In the genomic region with DNA sequence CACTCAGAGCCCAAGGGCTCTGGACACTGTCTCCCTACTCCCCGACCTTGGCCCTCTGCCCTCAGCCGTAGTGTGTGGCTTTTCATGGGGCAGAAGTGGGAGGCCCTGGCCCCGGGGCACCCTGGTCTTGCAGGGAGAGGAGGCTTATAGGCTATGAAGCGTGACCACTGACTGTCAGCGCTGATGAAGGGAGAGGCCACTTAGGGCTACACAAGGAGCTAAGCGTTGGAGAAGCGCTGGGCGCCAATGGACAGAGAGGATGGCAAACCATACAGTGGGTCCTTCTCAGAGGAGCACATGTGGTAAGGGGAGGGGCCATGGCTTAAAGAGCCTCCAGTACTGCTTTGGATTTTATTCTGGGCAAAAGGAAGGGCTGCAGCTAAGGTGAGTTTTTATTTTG, we compare ENCODE assay signal across 14 cellular contexts. TPM values are rescaled to one million over a fixed set of nuclear protein-coding genes. Genes with fewer than 3 reads are reported as not detected.
DNase-seq lines count a peak whose midpoint lies in the region; ATAC-seq and TF ChIP-seq lines count a peak whose summit lies in the region.
"Had no signal": no experiment of that assay in that cellular context is flagged by ENCODE, and none has a peak within 500 bp of the region (broad histone marks: within the 10 kb centered on the region; RNA-seq: fewer than 3 reads in every experiment).

No MANE protein-coding gene starts in this region.

- no peak overlapping the region for H3K4ac ChIP-seq in trophoblast cell (ENCODE audit: low read depth, low read length)

- H3K4me1 Mint-ChIP-seq in natural killer cell treated with Interleukin-12 subunit alpha and Interleukin-12 subunit beta and Interleukin-15 and Interleukin-18, amount 100 ng/mL, for 72 hours (ENCODE audit: low read depth in 2 of 2): peaks cover 4 to 6% of the 10 kb centered on the region in 2 donors

- H3K36me3 ChIP-seq in BLaER1 (no peaks in the 10 kb centered on the region), HEK293 (ENCODE audit: control insufficient read depth in 2 of 2, insufficient read depth in 1 of 2, low read length in 2 of 2) (peaks cover 0 to 32% of the 10 kb centered on the region in 2 experiments; a peak in 1 of 3 replicates), trophoblast cell (ENCODE audit: control insufficient read depth in 1 of 2, insufficient read depth in 2 of 2, low read length in 2 of 2) (peaks cover 22 to 26% of the 10 kb centered on the region in 2 experiments)
- H3K36me3 ChIP-seq: Peyer's patch had no signal

- H3K4me1 ChIP-seq in BLaER1 (peaks cover 44% of the 10 kb centered on the region), HEK293 (ENCODE audit: control insufficient read depth, insufficient read depth, low read length) (peaks cover 12% of the 10 kb centered on the region), trophoblast cell (ENCODE audit: control insufficient read depth in 1 of 2, insufficient read depth in 2 of 2, low read length in 2 of 2) (peaks cover 14 to 32% of the 10 kb centered on the region in 2 experiments)

- CTCF ChIA-PET in HEK293 (lab: Yijun Ruan, JAX): interaction anchor here (1.0 to 20.2 kb wide), 4 partner anchors 8 to 72 kb away, joined by 3 to 579 read pairs (median 4); a partner anchor contains a TSS

- H3K9me3 ChIP-seq in BLaER1 (no peaks in the 10 kb centered on the region), HEK293 (ENCODE audit: control insufficient read depth, insufficient read depth, low read depth, low read length) (no peaks in the 10 kb centered on the region), trophoblast cell (ENCODE audit: insufficient read depth, low read depth, low read length) (peaks cover 3% of the 10 kb centered on the region)
- H3K9me3 ChIP-seq: esophagus muscularis mucosa, mucosa of descending colon, Peyer's patch had no signal

- WGBS in trophoblast cell (ENCODE audit: extremely low coverage, insufficient coverage, insufficient read length): no CpG with 5 or more reads among the region's 8 CpGs

- no peak overlapping the region for H3K14ac ChIP-seq in trophoblast cell (ENCODE audit: low read length)

- peaks cover 25 to 44% of the 10 kb centered on the region in 2 donors for H3K27me3 Mint-ChIP-seq in natural killer cell treated with Interleukin-12 subunit alpha and Interleukin-12 subunit beta and Interleukin-15 and Interleukin-18, amount 100 ng/mL, for 72 hours

- ATAC-seq in natural killer cell treated with Interleukin-12 subunit alpha and Interleukin-12 subunit beta and Interleukin-15 and Interleukin-18, amount 100 ng/mL, for 72 hours: no peak
- ATAC-seq: mucosa of descending colon, WTC11 had no signal

- H3K79me1 ChIP-seq in trophoblast cell (ENCODE audit: low read length): peaks cover 16% of the 10 kb centered on the region

- no peak overlapping the region for H2BK12ac ChIP-seq in trophoblast cell (ENCODE audit: low read length)

- H3K4me3 ChIP-seq in BLaER1 (no peak overlapping the region), HEK293 (ENCODE audit: low read depth, low read length) (no peak overlapping the region), trophoblast cell (ENCODE audit: low read depth, low read length) (no peak overlapping the region)
- H3K4me3 ChIP-seq: esophagus muscularis mucosa, mucosa of descending colon, Peyer's patch had no signal

- peaks cover 3% of the 10 kb centered on the region for H3K79me2 ChIP-seq in trophoblast cell (ENCODE audit: control insufficient read depth, insufficient read depth, low read length, poor library complexity)

- H3K9ac ChIP-seq in BLaER1 (peak overlapping the region; percentile 11; the same call in 1 of the 2 replicates), trophoblast cell (ENCODE audit: low read length) (no peak overlapping the region)

- H3K36me3 Mint-ChIP-seq in natural killer cell treated with Interleukin-12 subunit alpha and Interleukin-12 subunit beta and Interleukin-15 and Interleukin-18, amount 100 ng/mL, for 72 hours: no peaks in the 10 kb centered on the region

- no peak overlapping the region for H3K18ac ChIP-seq in trophoblast cell (ENCODE audit: low read length)

- peak overlapping the region; percentile 66 for H3K4me2 ChIP-seq in BLaER1
- no peak overlapping the region for H3K4me2 ChIP-seq in trophoblast cell (ENCODE audit: low read length)

- H3K4me3 Mint-ChIP-seq in natural killer cell treated with Interleukin-12 subunit alpha and Interleukin-12 subunit beta and Interleukin-15 and Interleukin-18, amount 100 ng/mL, for 72 hours: no peak overlapping the region
- H3K4me3 Mint-ChIP-seq: WTC11 had no signal

- no peak overlapping the region for H3K23ac ChIP-seq in trophoblast cell (ENCODE audit: low read length)

- no peaks in the 10 kb centered on the region for H3K9me3 Mint-ChIP-seq in natural killer cell treated with Interleukin-12 subunit alpha and Interleukin-12 subunit beta and Interleukin-15 and Interleukin-18, amount 100 ng/mL, for 72 hours
- H3K9me3 Mint-ChIP-seq: WTC11 had no signal

- H2AK5ac ChIP-seq in trophoblast cell (ENCODE audit: low read length): no peak overlapping the region

- no peak for TF ChIP-seq CTCF in HEK293 (tag by site-specific recombination; IDR thresholded peaks at IDR 0.05)

- H3K27ac Mint-ChIP-seq in natural killer cell treated with Interleukin-12 subunit alpha and Interleukin-12 subunit beta and Interleukin-15 and Interleukin-18, amount 100 ng/mL, for 72 hours: no peak overlapping the region
- H3K27ac Mint-ChIP-seq: WTC11 had no signal

- H4K8ac ChIP-seq in trophoblast cell (ENCODE audit: low read depth, low read length): no peak overlapping the region

- no peak overlapping the region for H4K91ac ChIP-seq in trophoblast cell (ENCODE audit: low read depth, low read length)

- no peak overlapping the region for H2BK120ac ChIP-seq in trophoblast cell (ENCODE audit: insufficient read depth, low read length, poor library complexity)

- DNase-seq in epidermal melanocyte (ENCODE audit: insufficient read length, low spot score) (peak; percentile 17), SHP77 treated with DMSO at 0.1 percent for 48 hours (lab: John Stamatoyannopoulos, UW) (no peak), trophoblast cell (no peak)
- DNase-seq in natural killer cell treated with Interleukin-12 subunit alpha and Interleukin-12 subunit beta and Interleukin-15 and Interleukin-18, amount 100 ng/mL, for 72 hours (ENCODE audit: low spot score): no peak
- DNase-seq: activated naive CD4-positive, alpha-beta T cell; dermis blood vessel endothelial cell; mucosa of descending colon; Peyer's patch; posterior cingulate gyrus; T-helper 1 cell had no signal

- no peak overlapping the region for H4K12ac ChIP-seq in trophoblast cell (ENCODE audit: low read depth, low read length)

- H3K27me3 ChIP-seq in BLaER1: peaks cover 15% of the 10 kb centered on the region
- no peaks in the 10 kb centered on the region for H3K27me3 ChIP-seq in trophoblast cell (ENCODE audit: insufficient read depth, low read length)
- H3K27me3 ChIP-seq: Peyer's patch had no signal

- H2BK5ac ChIP-seq in trophoblast cell (ENCODE audit: low read depth, low read length, poor library complexity): no peak overlapping the region

- H3K27ac ChIP-seq in BLaER1 (0 out of 2 replicates have a peak overlapping the region, but pooled peaks have one; percentile 18), HEK293 (ENCODE audit: extremely low read depth, low read depth, low read length) (no peak overlapping the region), trophoblast cell (ENCODE audit: low read depth, low read length) (no peak overlapping the region)
- H3K27ac ChIP-seq: esophagus muscularis mucosa, Peyer's patch had no signal

- H2AFZ ChIP-seq in trophoblast cell (ENCODE audit: insufficient read depth, low read length, poor library complexity): no peak overlapping the region

- POLR2A ChIA-PET in HEK293 (lab: Yijun Ruan, JAX): interaction anchor here (0.6 kb wide), 1 partner anchor 23 kb away, joined by 4 read pairs; no protein-coding TSS in a partner anchor

- H4K20me1 ChIP-seq in BLaER1: no peaks in the 10 kb centered on the region

TF ChIP-seq in HEK293, 187 proteins besides CTCF, POLR2A, EP300 and RAD21 (continues in another document):
- TF ChIP-seq GLIS2 (tag by site-specific recombination; IDR thresholded peaks at IDR 0.05) (peak; percentile 53; the same call in 1 of the 2 replicates), ZNF175 (tag by site-specific recombination; IDR thresholded peaks at IDR 0.05) (no peak), ZNF155 (tag by site-specific recombination; IDR thresholded peaks at IDR 0.05) (no peak), ZNF248 (tag by site-specific recombination; IDR thresholded peaks at IDR 0.05) (no peak), ZNF785 (tag by site-specific recombination; IDR thresholded peaks at IDR 0.05) (no peak), BCL11A (tag by site-specific recombination; IDR thresholded peaks at IDR 0.05; ENCODE audit: low read depth) (no peak), WT1 (tag by site-specific recombination; IDR thresholded peaks at IDR 0.05) (0 out of 2 replicates have a peak, but pooled peaks have one; percentile 14)

RNA-seq across cellular contexts. Expression of a gene that starts 7.9 kb away (rescaled TPM):
- 273 TPM in 2 replicates for polyA plus RNA-seq in trophoblast cell (2013)
- total RNA-seq in natural killer cell treated with Interleukin-12 subunit alpha and Interleukin-12 subunit beta and Interleukin-15 and Interleukin-18, amount 100 ng/mL, for 72 hours: 1 to 10 TPM; 2.4 to 4.6 TPM

RNA-seq across cellular contexts. Expression of a gene that starts 20.3 kb away (rescaled TPM):
- polyA plus RNA-seq in trophoblast cell (2013): 71.4 and 71.6 TPM in 2 replicates
- not detected for total RNA-seq in natural killer cell treated with Interleukin-12 subunit alpha and Interleukin-12 subunit beta and Interleukin-15 and Interleukin-18, amount 100 ng/mL, for 72 hours

RNA-seq across cellular contexts. Expression of a gene that starts 30.8 kb away (rescaled TPM):
- polyA plus RNA-seq in trophoblast cell (2013): 15.9 and 18.0 TPM in 2 replicates
- 10 to 100 TPM; 33.0 to 37.4 TPM for total RNA-seq in natural killer cell treated with Interleukin-12 subunit alpha and Interleukin-12 subunit beta and Interleukin-15 and Interleukin-18, amount 100 ng/mL, for 72 hours

RNA-seq across cellular contexts. Expression of a gene that starts 31.1 kb away (rescaled TPM):
- 44.2 and 46.1 TPM in 2 replicates for polyA plus RNA-seq in trophoblast cell (2013)
- 10 to 100 TPM; 67.5 to 97.5 TPM for total RNA-seq in natural killer cell treated with Interleukin-12 subunit alpha and Interleukin-12 subunit beta and Interleukin-15 and Interleukin-18, amount 100 ng/mL, for 72 hours

RNA-seq across cellular contexts. Expression of a gene that starts 43.4 kb away (rescaled TPM):
- 40.5 and 40.7 TPM in 2 replicates for polyA plus RNA-seq in trophoblast cell (2013)
- 10 to 100 TPM; 52.9 to 71.2 TPM for total RNA-seq in natural killer cell treated with Interleukin-12 subunit alpha and Interleukin-12 subunit beta and Interleukin-15 and Interleukin-18, amount 100 ng/mL, for 72 hours
